Comparison of ENCODE assay signal across 11 cellular contexts in the genomic region with DNA sequence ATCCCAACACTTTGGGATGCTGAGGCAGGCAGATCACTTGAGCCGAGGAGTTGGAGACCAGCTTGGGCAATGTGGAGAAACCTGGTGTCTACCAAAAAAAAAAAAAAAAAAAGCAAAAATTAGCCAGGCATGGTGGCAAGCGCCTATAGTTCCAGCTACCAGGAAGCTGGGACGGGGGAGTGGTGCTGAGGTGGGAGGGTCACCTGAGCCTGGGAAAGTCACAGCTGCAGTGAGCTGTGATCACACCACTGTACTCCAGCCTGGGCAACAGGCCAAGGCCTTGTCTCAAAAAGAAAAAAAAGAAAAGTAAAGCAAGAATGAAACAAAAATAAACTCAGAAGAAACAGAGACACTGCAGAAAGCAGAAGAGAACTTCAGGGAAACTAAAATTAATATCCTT. TPM values are rescaled to one million over a fixed set of nuclear protein-coding genes. Genes with fewer than 3 reads are reported as not detected.
DNase-seq lines count a peak whose midpoint lies in the region; ATAC-seq and TF ChIP-seq lines count a peak whose summit lies in the region.
"Had no signal": no experiment of that assay in that cellular context is flagged by ENCODE, and none has a peak within 500 bp of the region (broad histone marks: within the 10 kb centered on the region; RNA-seq: fewer than 3 reads in every experiment).

No MANE protein-coding gene starts in this region.

- no peaks in the 10 kb centered on the region for H4K20me1 ChIP-seq in SU-DHL-6 (ENCODE audit: low read depth, low read length)

- no peak overlapping the region for H3K4me2 ChIP-seq in SU-DHL-6 (ENCODE audit: low read depth, low read length, poor library complexity, severe bottlenecking)

- in situ Hi-C loops in G401 (cut with HindIII; ENCODE audit: low sequenced_read_pairs): no loop called here
- in situ Hi-C loops in GM13976 (cut with MboI; ENCODE audit: low sequenced_read_pairs, unreplicated experiment): no loop called here

- no peaks in the 10 kb centered on the region for H3K27me3 ChIP-seq in SU-DHL-6 (ENCODE audit: low read length)

- H3K9me2 ChIP-seq in SU-DHL-6 (replicated peaks; ENCODE audit: insufficient read depth, low read length): no peaks in the 10 kb centered on the region

- DNase-seq in COLO668 (lab: John Stamatoyannopoulos, UW; ENCODE audit: unreplicated experiment) (peak; percentile 87), left colon (peak; percentile 82 to 86), G401 (ENCODE audit: low spot score) (no peak), dedifferentiated amniotic fluid mesenchymal stem cell (ENCODE audit: extremely low spot score) (no peak), GM13976 (ENCODE audit: low spot score) (no peak)
- DNase-seq: midbrain; stimulated activated naive CD8-positive, alpha-beta T cell treated with anti-CD3 and anti-CD28 coated beads, Interleukin-15, amount 100 ng/mL, for 72 hours had no signal

- TF ChIP-seq CTCF in SU-DHL-6 (IDR thresholded peaks at IDR 0.05; ENCODE audit: insufficient read depth, low read length, poor library complexity, severe bottlenecking): no peak
- TF ChIP-seq CTCF in GM13976 (IDR thresholded peaks at IDR 0.05; ENCODE audit: borderline replicate concordance, control extremely low read depth, extremely low read depth, insufficient read depth, missing control alignments): no peak

- H3F3A ChIP-seq in SU-DHL-6 (ENCODE audit: insufficient read depth): peaks cover 5% of the 10 kb centered on the region; the same call in 1 of the 2 replicates

- H3K27ac ChIP-seq in SU-DHL-6 (ENCODE audit: low read depth, low read length): peak overlapping the region; percentile 54
- H3K27ac ChIP-seq: VCaP had no signal

- peaks cover 7% of the 10 kb centered on the region; the same call in 1 of the 2 replicates for H3K36me3 ChIP-seq in SU-DHL-6 (ENCODE audit: low read length)

- intact Hi-C loops in left colon (cut with DNase I, micrococcal nuclease): no loop called here

- H3K9me3 ChIP-seq in SU-DHL-6 (ENCODE audit: insufficient read depth, low read length): no peaks in the 10 kb centered on the region

- H3K4me3 ChIP-seq in SU-DHL-6 (ENCODE audit: insufficient read depth, low read length, poor library complexity, severe bottlenecking): no peak overlapping the region

- ATAC-seq in GM21447 (IDR thresholded peaks at IDR 0.05; ENCODE audit: unreplicated experiment) (peak; percentile 55), left colon (peak; percentile 99), GM18502 (IDR thresholded peaks at IDR 0.05; ENCODE audit: poor library complexity, unreplicated experiment) (no peak)
- ATAC-seq: stimulated activated naive CD8-positive, alpha-beta T cell treated with anti-CD3 and anti-CD28 coated beads, Interleukin-15, amount 100 ng/mL, for 72 hours had no signal

- H2AFZ ChIP-seq in SU-DHL-6 (ENCODE audit: low read depth, low read length, severe bottlenecking): no peak overlapping the region

- no peak overlapping the region for H3K9ac ChIP-seq in SU-DHL-6 (ENCODE audit: low read length)

- no peaks in the 10 kb centered on the region for H3K79me2 ChIP-seq in SU-DHL-6 (ENCODE audit: insufficient read depth, low read length)

RNA-seq across cellular contexts. Expression of a gene that starts 31.6 kb away (rescaled TPM):
- total RNA-seq in left colon: 10 to 100 TPM; 11.4 to 14.9 TPM
- 8.2 and 14.4 TPM in 2 replicates for total RNA-seq in G401 (2014; rRNA removed; shearing (Covaris generic))

RNA-seq across cellular contexts. Expression of a gene that starts 37.4 kb away (rescaled TPM):
- total RNA-seq in left colon: 1 to 10 TPM; 5.5 to 6.5 TPM
- 7.5 and 7.9 TPM in 2 replicates for total RNA-seq in G401 (2014; rRNA removed; shearing (Covaris generic))

Comparison
In these comparisons a context has a peak if more than half of its experiments do, and no peak if none do; other contexts are left out.
1. DNase-seq: peak in COLO668 (single experiment) and left colon (2 of 2); none in G401 (single experiment), dedifferentiated amniotic fluid mesenchymal stem cell (single experiment) and GM13976 (single experiment).